Comparison of ENCODE assay signal across 14 cellular contexts in the genomic region with DNA sequence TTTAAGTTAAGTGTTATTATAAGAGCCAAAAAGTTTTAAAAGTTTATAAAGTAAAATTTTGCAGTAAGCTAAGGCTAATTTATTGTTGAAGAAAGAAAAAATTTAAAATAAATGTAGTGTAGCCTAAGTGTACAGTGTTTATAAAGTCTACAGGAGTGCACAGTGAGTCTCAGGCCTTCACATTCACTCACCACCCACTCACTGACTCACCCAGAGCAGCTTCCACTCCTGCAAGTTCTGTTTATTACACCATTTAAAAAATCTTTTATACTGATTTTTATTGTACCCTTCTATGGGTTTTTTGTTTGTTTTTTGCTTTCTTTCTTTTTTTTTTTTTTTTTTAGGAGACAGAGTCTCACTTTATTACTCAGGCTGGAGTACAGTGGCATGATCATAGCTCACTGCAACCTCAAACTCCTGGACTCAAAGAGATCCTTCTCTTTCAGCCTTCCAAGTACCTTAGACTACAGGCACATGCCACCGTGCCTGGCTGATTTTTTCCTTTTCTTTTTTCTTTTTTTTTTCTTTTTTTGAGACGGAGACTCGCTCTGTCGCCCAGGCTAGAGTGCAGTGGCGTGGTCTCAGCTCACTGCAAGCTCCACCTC. TPM values are rescaled to one million over a fixed set of nuclear protein-coding genes. Genes with fewer than 3 reads are reported as not detected.
A peak's percentile ranks its signal among the peaks of the same experiment; 100 is the strongest.
DNase-seq lines count a peak whose midpoint lies in the region; ATAC-seq and TF ChIP-seq lines count a peak whose summit lies in the region.
"Had no signal": no experiment of that assay in that cellular context is flagged by ENCODE, and none has a peak within 500 bp of the region (broad histone marks: within the 10 kb centered on the region; RNA-seq: fewer than 3 reads in every experiment).

No MANE protein-coding gene starts in this region.

- DNase-seq in activated CD4-positive, alpha-beta T cell treated with anti-CD3 and anti-CD28 coated beads for 48 hours = peak; percentile 26
- no peak for DNase-seq in activated CD4-positive, alpha-beta T cell treated with anti-CD3 and anti-CD28 coated beads, Interleukin-2, amount 50 U/mL, for 1 hour
- DNase-seq in M059J (ENCODE audit: low read depth) = peak; percentile 35
- peak; percentile 5 for DNase-seq in esophagus muscularis mucosa (ENCODE audit: extremely low spot score)
- DNase-seq in renal cortical epithelial cell (ENCODE audit: low read depth) = peak; percentile 72
- DNase-seq in NCI-H1092 (lab: John Stamatoyannopoulos, UW) = no peak
- no peak for DNase-seq in vagina (ENCODE audit: extremely low spot score in 2 of 2)
- DNase-seq: activated CD4-positive, alpha-beta T cell treated with anti-CD3 and anti-CD28 coated beads, Interleukin-2, amount 50 U/mL, for 4 hours; Calu3; SHP77 treated with DMSO at 0.1 percent for 48 hours; T1000 had no signal

- WGBS in esophagus muscularis mucosa = 80% methylated on average over 5 of the region's 5 CpGs

- ATAC-seq in HG02970 (IDR thresholded peaks at IDR 0.05; ENCODE audit: low FRiP score, unreplicated experiment) = no peak

- TF ChIP-seq EP300 in esophagus muscularis mucosa (IDR thresholded peaks at IDR 0.05) = no peak

- H3K4me3 ChIP-seq in esophagus muscularis mucosa = no peak overlapping the region
- no peak overlapping the region for H3K4me3 ChIP-seq in vagina

- TF ChIP-seq POLR2A in esophagus muscularis mucosa (IDR thresholded peaks at IDR 0.05; ENCODE audit: low read depth) = no peak
- no peak for TF ChIP-seq POLR2A in vagina (IDR thresholded peaks at IDR 0.05)

- intact Hi-C loops in esophagus muscularis mucosa (cut with DNase I) (no loop called here), vagina (cut with DNase I) (no loop called here)

- TF ChIP-seq CTCF in esophagus muscularis mucosa (IDR thresholded peaks at IDR 0.05) = no peak
- no peak for TF ChIP-seq CTCF in vagina (IDR thresholded peaks at IDR 0.05)

- H3K4me1 ChIP-seq in esophagus muscularis mucosa (no peaks in the 10 kb centered on the region), vagina (no peaks in the 10 kb centered on the region)

- no peaks in the 10 kb centered on the region for H3K27me3 ChIP-seq in esophagus muscularis mucosa
- H3K27me3 ChIP-seq in vagina = no peaks in the 10 kb centered on the region

- H3K27ac ChIP-seq in esophagus muscularis mucosa (replicated peaks in 1 of 4) = no peak overlapping the region
- no peak overlapping the region for H3K27ac ChIP-seq in vagina

- H3K36me3 ChIP-seq in esophagus muscularis mucosa = no peaks in the 10 kb centered on the region
- no peaks in the 10 kb centered on the region for H3K36me3 ChIP-seq in vagina

- H3K9me3 ChIP-seq in esophagus muscularis mucosa (no peaks in the 10 kb centered on the region), vagina (no peaks in the 10 kb centered on the region)

RNA-seq across cellular contexts. Expression of a gene that starts 25.9 kb away (rescaled TPM):
- total RNA-seq in M059J (2014; rRNA removed; shearing (Covaris generic)) = 0.30 TPM in 1 of 2 replicates, not detected in the other
- total RNA-seq in esophagus muscularis mucosa (1 to 10 TPM; 1.3 to 3.5 (median 2.4) TPM), renal cortical epithelial cell (not detected in 2 replicates), vagina (95.5 TPM)
- total RNA-seq: A172, Calu3, H1 had no signal

RNA-seq across cellular contexts. Expression of a gene that starts 32.1 kb away (rescaled TPM):
- total RNA-seq in M059J (2014; rRNA removed; shearing (Covaris generic)) = 56.4 and 112 TPM in 2 replicates
- total RNA-seq in esophagus muscularis mucosa = 10 to 100 TPM in 3 of 4 donors, 1 to 10 TPM in 1; 6.4 to 21.6 (median 12.7) TPM
- 45.8 and 63.6 TPM in 2 replicates for total RNA-seq in renal cortical epithelial cell
- 14.2 TPM for total RNA-seq in vagina

RNA-seq across cellular contexts. Expression of a gene that starts 33.1 kb away (rescaled TPM):
- 84.7 and 87.8 TPM in 2 replicates for total RNA-seq in M059J (2014; rRNA removed; shearing (Covaris generic))
- total RNA-seq in esophagus muscularis mucosa = 10 to 100 TPM; 28.2 to 42.7 (median 32.6) TPM
- total RNA-seq in renal cortical epithelial cell = 14.1 and 53.6 TPM in 2 replicates
- 29.7 TPM for total RNA-seq in vagina

Comparison
In these comparisons a context has a peak if more than half of its experiments do, and no peak if none do; other contexts are left out.
1. DNase-seq: peak in activated CD4-positive, alpha-beta T cell treated with anti-CD3 and anti-CD28 coated beads for 48 hours (single experiment), M059J (single experiment), esophagus muscularis mucosa (single experiment) and renal cortical epithelial cell (single experiment); none in activated CD4-positive, alpha-beta T cell treated with anti-CD3 and anti-CD28 coated beads, Interleukin-2, amount 50 U/mL, for 1 hour (single experiment), NCI-H1092 (single experiment) and vagina (0 of 2).
2. RNA of a gene that starts 25.9 kb away (total RNA-seq): 95.5 TPM in vagina (single experiment); 1.3 to 3.5 TPM in esophagus muscularis mucosa, 0.30 TPM in M059J and not detected in renal cortical epithelial cell; every median in the first group is over 10 times any median in the second.